1 cellular context compared by ENCODE assay signal in genomic region chr10:24622781-24623301, GRCh38.
TF ChIP-seq lines count a peak whose summit lies in the region.

No MANE protein-coding gene starts in this region.

TF ChIP-seq in GM23338, 12 proteins besides CTCF, POLR2A, EP300 and RAD21 (continued from another document):
- no peak for TF ChIP-seq ZNF462 (CRISPR knock-in tag; IDR thresholded peaks at IDR 0.05)
- TF ChIP-seq JUNB (IDR thresholded peaks at IDR 0.05; ENCODE audit: unreplicated experiment): no peak
